In genomic region chr16:57535680-57536305, GRCh38 we compare ENCODE assay signal across 8 cellular contexts. TPM values are rescaled to one million over a fixed set of nuclear protein-coding genes. Genes with fewer than 3 reads are reported as not detected.
DNase-seq lines count a peak whose midpoint lies in the region; ATAC-seq and TF ChIP-seq lines count a peak whose summit lies in the region.

No MANE protein-coding gene starts in this region.

- DNase-seq in GM12864 (ENCODE audit: low read depth) (peak; percentile 70), NCI-H1048 (lab: John Stamatoyannopoulos, UW) (peak; percentile 34), T-helper 22 cell (ENCODE audit: low read depth) (peak; percentile 93), ascending aorta (ENCODE audit: low spot score in 2 of 2) (peak; percentile 74 to 97), hippocampal formation (lab: John Stamatoyannopoulos, UW) (peak; percentile 64 to 81), retina (peak; percentile 79), SIG-M5 (lab: John Stamatoyannopoulos, UW) (no peak)

- no peaks in the 10 kb centered on the region for H3K9me3 ChIP-seq in ascending aorta

- TF ChIP-seq CTCF in GM12864 (IDR thresholded peaks at IDR 0.05; ENCODE audit: low read depth, low read length, missing control alignments) (peak; percentile 25), ascending aorta (IDR thresholded peaks at IDR 0.05) (peak in 2 of 3 experiments; percentile 21 to 27)

- H3K27ac ChIP-seq in ascending aorta, result peak overlapping the region; percentile 89 to 90

- H3K36me3 ChIP-seq in ascending aorta, result no peaks in the 10 kb centered on the region

- H3K27me3 ChIP-seq in ascending aorta, result no peaks in the 10 kb centered on the region

- intact Hi-C loops in ascending aorta (cut with DNase I), result loop anchor here (1.0 to 10.0 kb wide), 8 partner anchors 49 to 603 kb away; partner anchors contain the start of genes CFAP20, CIAPIN1, COQ9 and CPNE2

- H3K4me3 ChIP-seq in GM12864 (ENCODE audit: low read depth, low read length) (peak overlapping the region; percentile 68), ascending aorta (peak overlapping the region; percentile 92 to 93)

- H3K4me1 ChIP-seq in ascending aorta, result peaks cover 19 to 24% of the 10 kb centered on the region in 2 donors

- peak; percentile 69 for ATAC-seq in HG02588 (IDR thresholded peaks at IDR 0.05; ENCODE audit: unreplicated experiment)

RNA-seq across cellular contexts. Expression of gene CCDC102A, which starts 0.6 kb away (rescaled TPM):
- total RNA-seq in ascending aorta, result 13.7 TPM

RNA-seq across cellular contexts. Expression of gene ADGRG5, which starts 6.7 kb away (rescaled TPM):
- not detected for total RNA-seq in ascending aorta

RNA-seq across cellular contexts. Expression of gene DOK4, which starts 49.5 kb away (rescaled TPM):
- 40.2 TPM for total RNA-seq in ascending aorta
